ENCODE assay signal across 21 cellular contexts in the genomic region with DNA sequence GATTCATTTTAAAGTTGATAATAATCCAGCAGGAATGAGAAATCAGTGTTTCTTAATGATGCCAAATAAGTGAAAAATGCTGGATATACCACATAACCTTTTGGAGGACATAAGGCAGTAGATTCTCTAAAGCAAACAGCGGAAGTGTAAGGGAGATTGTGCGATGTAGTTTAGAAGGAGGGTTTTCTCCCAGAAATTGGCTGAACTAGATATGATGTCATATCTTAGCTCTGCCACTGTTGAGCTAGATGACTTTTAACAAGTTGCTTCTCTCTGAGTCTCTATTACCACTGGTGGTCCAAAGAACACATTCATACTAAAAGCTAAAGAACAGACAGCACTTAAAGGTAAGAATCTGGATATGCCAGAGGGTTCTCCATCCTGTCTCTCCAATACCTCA.
A peak's percentile ranks its signal among the peaks of the same experiment; 100 is the strongest.
DNase-seq lines count a peak whose midpoint lies in the region; ATAC-seq, FAIRE-seq and TF ChIP-seq lines count a peak whose summit lies in the region.
"Had no signal": no experiment of that assay in that cellular context is flagged by ENCODE, and none has a peak within 500 bp of the region (broad histone marks: within the 10 kb centered on the region; RNA-seq: fewer than 3 reads in every experiment).

No MANE protein-coding gene starts in this region.

- no peaks in the 10 kb centered on the region for H4K20me1 ChIP-seq in endothelial cell of umbilical vein (replicated peaks; ENCODE audit: control insufficient read depth, extremely low read depth, insufficient read depth, low read length)

- H3K27me3 Mint-ChIP-seq in natural killer cell (ENCODE audit: low read depth in 2 of 2) (no peaks in the 10 kb centered on the region), glutamatergic neuron (ENCODE audit: unreplicated experiment) (no peaks in the 10 kb centered on the region), T-cell (peaks cover 3 to 16% of the 10 kb centered on the region in 2 donors)

- H3K4me3 Mint-ChIP-seq in natural killer cell (peak overlapping the region; percentile 49), glutamatergic neuron (ENCODE audit: unreplicated experiment) (no peak overlapping the region), T-cell (no peak overlapping the region)
- H3K4me3 Mint-ChIP-seq: CD8-positive, alpha-beta memory T cell; H9; IgD-negative memory B cell had no signal

- POLR2A ChIA-PET in HEK293 (lab: Yijun Ruan, JAX) (no interaction called here), endothelial cell of umbilical vein (lab: Charles Lee) (interaction anchor here (0.7 kb wide), 1 partner anchor 1122 kb away, joined by 3 read pairs; no protein-coding TSS in a partner anchor), T-cell (lab: Charles Lee) (no interaction called here)

- H3K36me3 Mint-ChIP-seq in natural killer cell: no peaks in the 10 kb centered on the region
- H3K36me3 Mint-ChIP-seq in glutamatergic neuron (ENCODE audit: unreplicated experiment): no peaks in the 10 kb centered on the region
- no peaks in the 10 kb centered on the region for H3K36me3 Mint-ChIP-seq in T-cell
- H3K36me3 Mint-ChIP-seq: CD8-positive, alpha-beta memory T cell; IgD-negative memory B cell had no signal

- peaks cover 80% of the 10 kb centered on the region for H3K79me2 ChIP-seq in endothelial cell of umbilical vein (ENCODE audit: control insufficient read depth, insufficient read depth, low read length)

- H2AFZ ChIP-seq in endothelial cell of umbilical vein (ENCODE audit: low read depth, low read length): no peak overlapping the region

- no peaks in the 10 kb centered on the region for H3K9me1 ChIP-seq in endothelial cell of umbilical vein (replicated peaks; ENCODE audit: control insufficient read depth, extremely low read depth, insufficient read depth, low read length)

- no peak for FAIRE-seq in endothelial cell of umbilical vein (lab: Jason Lieb, UNC)
- FAIRE-seq: D721Med had no signal

- BruUV-seq in endothelial cell of umbilical vein (replicated peaks; lab: Mats Ljungman, UMichigan): no TSS peak

- no peaks in the 10 kb centered on the region for H3K27me3 ChIP-seq in RWPE2 (ENCODE audit: insufficient read depth, poor library complexity, severe bottlenecking)
- H3K27me3 ChIP-seq in endothelial cell of umbilical vein (ENCODE audit: control insufficient read depth in 2 of 2, insufficient read depth in 2 of 2, low read length in 2 of 2): no peaks in the 10 kb centered on the region
- H3K27me3 ChIP-seq: BLaER1 had no signal

- peak overlapping the region; percentile 43 for H3K9ac ChIP-seq in endothelial cell of umbilical vein (replicated peaks; ENCODE audit: extremely low read depth, insufficient read depth, low read length)
- H3K9ac ChIP-seq: BLaER1 had no signal

- H3K27ac ChIP-seq in HEK293 (ENCODE audit: extremely low read depth, low read depth, low read length) (no peak overlapping the region; the same call in 1 of the 2 replicates), RWPE2 (ENCODE audit: poor library complexity, severe bottlenecking) (peak overlapping the region; percentile 100), endothelial cell of umbilical vein (ENCODE audit: insufficient read depth, low read depth, low read length) (peak overlapping the region; percentile 90)
- H3K27ac ChIP-seq: BLaER1, HL-60 had no signal

- H3K27ac Mint-ChIP-seq in natural killer cell (peak overlapping the region; percentile 30 to 97), glutamatergic neuron (ENCODE audit: unreplicated experiment) (no peak overlapping the region), T-cell (no peak overlapping the region)
- H3K27ac Mint-ChIP-seq: CD8-positive, alpha-beta memory T cell; H9; IgD-negative memory B cell had no signal

- TF ChIP-seq POLR2A in endothelial cell of umbilical vein (IDR thresholded peaks at IDR 0.05; ENCODE audit: low read depth, low read length): no peak

- H3K4me1 Mint-ChIP-seq in natural killer cell (peaks cover 50 to 66% of the 10 kb centered on the region in 2 donors), glutamatergic neuron (ENCODE audit: low read depth, unreplicated experiment) (peaks cover 16% of the 10 kb centered on the region), T-cell (peaks cover 15 to 19% (median 17%) of the 10 kb centered on the region in 3 donors)

- ATAC-seq in RWPE2 (ENCODE audit: low read depth) (no peak), natural killer cell (no peak), HG03354 (IDR thresholded peaks at IDR 0.05; ENCODE audit: poor library complexity, severe bottlenecking, unreplicated experiment) (no peak), GM18511 (IDR thresholded peaks at IDR 0.05; ENCODE audit: unreplicated experiment) (no peak), T-cell (replicated peaks in 1 of 4) (no peak)

- no peaks in the 10 kb centered on the region for H3K36me3 ChIP-seq in HEK293 (ENCODE audit: control insufficient read depth in 2 of 2, insufficient read depth in 1 of 2, low read length in 2 of 2)
- peaks cover 20% of the 10 kb centered on the region for H3K36me3 ChIP-seq in RWPE2 (ENCODE audit: low read depth)
- H3K36me3 ChIP-seq in endothelial cell of umbilical vein (ENCODE audit: control insufficient read depth in 2 of 2, extremely low read depth in 1 of 2, insufficient read depth in 2 of 2, low read length in 2 of 2): no peaks in the 10 kb centered on the region

- no peak overlapping the region for H3K4me3 ChIP-seq in HEK293 (ENCODE audit: low read depth, low read length)
- no peak overlapping the region for H3K4me3 ChIP-seq in RWPE2 (ENCODE audit: severe bottlenecking)
- no peak overlapping the region for H3K4me3 ChIP-seq in endothelial cell of umbilical vein (replicated peaks in 1 of 3; ENCODE audit: insufficient read depth in 1 of 3, low read depth in 1 of 3, low read length in 3 of 3)
- H3K4me3 ChIP-seq: BLaER1 had no signal

- H3K4me2 ChIP-seq in endothelial cell of umbilical vein (ENCODE audit: insufficient read depth, low read length): peak overlapping the region; percentile 82
- H3K4me2 ChIP-seq: BLaER1 had no signal

- no peak for TF ChIP-seq CTCF in HEK293 (tag by site-specific recombination; IDR thresholded peaks at IDR 0.05)
- TF ChIP-seq CTCF in RWPE2 (IDR thresholded peaks at IDR 0.05; ENCODE audit: poor library complexity, severe bottlenecking): no peak
- TF ChIP-seq CTCF in endothelial cell of umbilical vein (IDR thresholded peaks at IDR 0.05; ENCODE audit: extremely low read depth in 1 of 2, insufficient read depth in 1 of 2, low read depth in 1 of 2, low read length in 2 of 2): no peak
- TF ChIP-seq CTCF in natural killer cell (IDR thresholded peaks at IDR 0.05): no peak
- no peak for TF ChIP-seq CTCF in glutamatergic neuron (IDR thresholded peaks at IDR 0.05; ENCODE audit: partially characterized antibody, unreplicated experiment)

- dilution Hi-C loops in endothelial cell of umbilical vein (cut with MboI; ENCODE audit: extremely low pct_ligation_motif_present, low sequenced_read_pairs): no loop called here

- H3K9me3 Mint-ChIP-seq in natural killer cell: no peaks in the 10 kb centered on the region
- H3K9me3 Mint-ChIP-seq in glutamatergic neuron (ENCODE audit: unreplicated experiment): peaks cover 5% of the 10 kb centered on the region
- no peaks in the 10 kb centered on the region for H3K9me3 Mint-ChIP-seq in T-cell
- H3K9me3 Mint-ChIP-seq: CD8-positive, alpha-beta memory T cell; H9; IgD-negative memory B cell had no signal

- DNase-seq in RWPE2 (ENCODE audit: low spot score) (no peak), endothelial cell of umbilical vein (ENCODE audit: low read depth, low spot score) (no peak), natural killer cell (no peak), glutamatergic neuron (no peak), T-cell (no peak)
- DNase-seq: CD8-positive, alpha-beta memory T cell; DMS79; H9; Kasumi-1; NCI-H1105; NCI-H1694 treated with DMSO at 0.1 percent for 48 hours; NCI-H2107; NCI-H510A treated with DMSO at 0.1 percent for 48 hours; NCI-H774 had no signal

- no peaks in the 10 kb centered on the region for H3K9me3 ChIP-seq in HEK293 (ENCODE audit: control insufficient read depth, insufficient read depth, low read depth, low read length)
- no peaks in the 10 kb centered on the region for H3K9me3 ChIP-seq in RWPE2 (ENCODE audit: severe bottlenecking)
- no peaks in the 10 kb centered on the region for H3K9me3 ChIP-seq in endothelial cell of umbilical vein (replicated peaks; ENCODE audit: control insufficient read depth, insufficient read depth, low read length)

- intact Hi-C loops in endothelial cell of umbilical vein (cut with micrococcal nuclease) (loop anchor here (5.0 kb wide), 1 partner anchor 278 kb away; the partner anchor contains the start of gene GOLGA1), natural killer cell (cut with micrococcal nuclease) (no loop called here)

- H3K4me1 ChIP-seq in HEK293 (ENCODE audit: control insufficient read depth, insufficient read depth, low read length) (peaks cover 6% of the 10 kb centered on the region; the same call in 1 of the 2 replicates), RWPE2 (ENCODE audit: insufficient read depth, poor library complexity, severe bottlenecking) (peaks cover 42% of the 10 kb centered on the region), endothelial cell of umbilical vein (ENCODE audit: control insufficient read depth, extremely low read depth, insufficient read depth, low read length) (peaks cover 52% of the 10 kb centered on the region)

- CTCF ChIA-PET in HEK293 (lab: Yijun Ruan, JAX) (interaction anchor here (0.6 to 1.8 kb wide), 4 partner anchors 18 to 177 kb away, joined by 3 to 8 read pairs (median 5); no protein-coding TSS in a partner anchor), endothelial cell of umbilical vein (lab: Charles Lee) (interaction anchor here (0.9 to 1.1 kb wide), 3 partner anchors 9 to 47 kb away, joined by 3 to 5 read pairs (median 4); no protein-coding TSS in a partner anchor), T-cell (lab: Charles Lee) (interaction anchor here (0.6 to 0.7 kb wide), 3 partner anchors 28 to 402 kb away, joined by 3 to 4 read pairs (median 3); no protein-coding TSS in a partner anchor)

TF ChIP-seq in HEK293, 187 proteins besides CTCF, POLR2A, EP300 and RAD21 (continues in another document):
- TF ChIP-seq ZNF629 (tag by site-specific recombination; IDR thresholded peaks at IDR 0.05): peak; percentile 46; the same call in 1 of the 2 replicates

TF ChIP-seq in endothelial cell of umbilical vein, 7 proteins besides CTCF, POLR2A, EP300 and RAD21 (continues in another document):
- TF ChIP-seq EZH2 (IDR thresholded peaks at IDR 0.05; ENCODE audit: borderline replicate concordance, low read depth, low read length, severe bottlenecking): no peak
- TF ChIP-seq GATA2 (IDR thresholded peaks at IDR 0.05; ENCODE audit: insufficient read depth, insufficient read length, low read depth, low read length): no peak
- no peak for TF ChIP-seq POLR2AphosphoS5 (IDR thresholded peaks at IDR 0.05; ENCODE audit: insufficient read depth, low read depth, low read length)
- no peak for TF ChIP-seq MAX (IDR thresholded peaks at IDR 0.05; ENCODE audit: insufficient read depth, insufficient read length)
- TF ChIP-seq JUN (IDR thresholded peaks at IDR 0.05; ENCODE audit: borderline replicate concordance, insufficient read depth, insufficient read length, low read depth): no peak
- TF ChIP-seq FOS (IDR thresholded peaks at IDR 0.05; ENCODE audit: borderline replicate concordance, insufficient read depth, low read length): no peak

Comparison
In these comparisons a context has a peak if more than half of its experiments do, and no peak if none do; other contexts are left out.
1. H3K27ac Mint-ChIP-seq: peak in natural killer cell (2 of 2); none in glutamatergic neuron (single experiment) and T-cell (0 of 2).